ENCODE assay signal across 1 cellular context in the genomic region with DNA sequence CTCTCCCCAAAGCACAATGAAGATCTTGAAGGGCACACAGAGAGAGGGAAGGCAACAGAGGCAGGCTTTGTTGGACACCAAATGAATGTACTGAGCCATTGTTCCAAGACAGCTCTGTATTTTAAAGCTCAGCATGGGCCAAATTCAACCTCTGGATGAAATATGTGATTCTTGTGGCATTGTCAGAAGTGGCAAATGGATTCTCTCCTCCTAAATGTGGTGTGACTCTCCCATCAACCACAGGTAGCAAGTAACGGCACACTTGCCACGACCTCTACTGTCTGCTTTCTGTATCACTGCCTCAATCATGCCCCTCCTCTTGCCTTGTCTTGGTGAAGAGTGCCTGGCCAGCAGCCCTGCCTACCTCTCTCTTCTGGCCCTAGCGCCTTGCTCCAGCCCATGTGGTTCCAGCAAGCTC.
TF ChIP-seq lines count a peak whose summit lies in the region.

No MANE protein-coding gene starts in this region.

TF ChIP-seq in HepG2, 621 proteins besides CTCF, POLR2A, EP300 and RAD21:
- TF ChIP-seq THRA (CRISPR knock-in tag; IDR thresholded peaks at IDR 0.05; ENCODE audit: borderline replicate concordance): no peak
- TF ChIP-seq ARID4A (CRISPR knock-in tag; IDR thresholded peaks at IDR 0.05; ENCODE audit: borderline replicate concordance): no peak
- TF ChIP-seq ZNF652 (CRISPR knock-in tag; IDR thresholded peaks at IDR 0.05; ENCODE audit: borderline replicate concordance, low read depth): no peak
- no peak for TF ChIP-seq UBTF (CRISPR knock-in tag; IDR thresholded peaks at IDR 0.05)
- no peak for TF ChIP-seq ZNF883 (CRISPR knock-in tag; IDR thresholded peaks at IDR 0.05; ENCODE audit: not compliant biosample characterization)
- TF ChIP-seq BATF2 (CRISPR knock-in tag; IDR thresholded peaks at IDR 0.05): no peak
- no peak for TF ChIP-seq ZSCAN20 (CRISPR knock-in tag; IDR thresholded peaks at IDR 0.05; ENCODE audit: borderline replicate concordance)
- no peak for TF ChIP-seq ELK4 (CRISPR knock-in tag; IDR thresholded peaks at IDR 0.05; ENCODE audit: borderline replicate concordance)
- no peak for TF ChIP-seq ZNF382 (CRISPR knock-in tag; IDR thresholded peaks at IDR 0.05; ENCODE audit: borderline replicate concordance)
- no peak for TF ChIP-seq KLF12 (CRISPR knock-in tag; IDR thresholded peaks at IDR 0.05; ENCODE audit: borderline replicate concordance)
- TF ChIP-seq MAFF (IDR thresholded peaks at IDR 0.05; ENCODE audit: low read depth, low read length): no peak
- no peak for TF ChIP-seq ZFYVE20 (CRISPR knock-in tag; IDR thresholded peaks at IDR 0.05; ENCODE audit: borderline replicate concordance, low read depth)
- no peak for TF ChIP-seq AKAP8 (CRISPR knock-in tag; IDR thresholded peaks at IDR 0.05)
- no peak for TF ChIP-seq ZNF749 (CRISPR knock-in tag; IDR thresholded peaks at IDR 0.05; ENCODE audit: borderline replicate concordance)
- TF ChIP-seq ARID3A (IDR thresholded peaks at IDR 0.05; ENCODE audit: low read depth, low read length): no peak
- TF ChIP-seq DDIT3 (CRISPR knock-in tag; IDR thresholded peaks at IDR 0.05): no peak
- no peak for TF ChIP-seq ZNF570 (CRISPR knock-in tag; IDR thresholded peaks at IDR 0.05; ENCODE audit: borderline replicate concordance)
- no peak for TF ChIP-seq HES4 (CRISPR knock-in tag; IDR thresholded peaks at IDR 0.05; ENCODE audit: borderline replicate concordance)
